19 cellular contexts compared by ENCODE assay signal in the genomic region with DNA sequence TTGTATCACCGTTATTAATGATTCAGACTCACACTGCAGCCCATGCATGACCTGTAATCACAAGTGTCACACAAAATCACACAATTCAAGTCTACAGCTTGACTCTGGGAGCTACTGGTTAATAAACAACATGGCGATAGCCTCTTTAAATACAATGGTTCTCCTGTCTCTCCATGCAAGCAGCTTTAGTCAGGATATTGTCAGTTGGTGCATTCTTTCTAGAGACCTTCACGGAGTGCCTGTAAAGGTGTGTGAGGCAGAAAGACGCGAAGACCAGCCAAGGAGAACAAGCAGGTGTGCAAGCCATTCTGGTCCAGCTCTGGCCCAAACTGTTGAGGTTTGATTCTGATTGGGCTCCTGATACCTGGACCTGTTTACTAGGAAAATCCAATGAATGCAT. TPM values are rescaled to one million over a fixed set of nuclear protein-coding genes. Genes with fewer than 3 reads are reported as not detected.
A peak's percentile ranks its signal among the peaks of the same experiment; 100 is the strongest.
DNase-seq lines count a peak whose midpoint lies in the region; ATAC-seq, FAIRE-seq and TF ChIP-seq lines count a peak whose summit lies in the region.
"Had no signal": no experiment of that assay in that cellular context is flagged by ENCODE, and none has a peak within 500 bp of the region (broad histone marks: within the 10 kb centered on the region; RNA-seq: fewer than 3 reads in every experiment).

No MANE protein-coding gene starts in this region.

- peaks cover 42% of the 10 kb centered on the region for H3K4me1 ChIP-seq in HepG2 (ENCODE audit: insufficient read depth, low read length)
- H3K4me1 ChIP-seq in right lobe of liver, result peaks cover 0 to 26% (median 12%) of the 10 kb centered on the region in 4 donors
- H3K4me1 ChIP-seq in DOHH2 (ENCODE audit: control insufficient read depth, low read length), result peaks cover 28% of the 10 kb centered on the region
- peaks cover 52 to 54% of the 10 kb centered on the region in 2 experiments for H3K4me1 ChIP-seq in neutrophil (ENCODE audit: control insufficient read depth in 1 of 2, insufficient read depth in 1 of 2, low read depth in 1 of 2, low read length in 1 of 2)

- no peak for TF ChIP-seq RAD21 in HepG2 (CRISPR knock-in tag; IDR thresholded peaks at IDR 0.05)

- H3K27me3 ChIP-seq in HepG2 (ENCODE audit: control insufficient read depth in 1 of 2, insufficient read depth in 2 of 2, low read length in 2 of 2) (no peaks in the 10 kb centered on the region), right lobe of liver (no peaks in the 10 kb centered on the region), DOHH2 (ENCODE audit: control insufficient read depth, low read length) (no peaks in the 10 kb centered on the region), neutrophil (no peaks in the 10 kb centered on the region)
- H3K27me3 ChIP-seq: BLaER1 treated with 17β-estradiol and CSF1 and Interleukin-3, amounts not matched to agents 10 nM and 100 nM had no signal

- H3K36me3 ChIP-seq in HepG2 (replicated peaks in 1 of 2; ENCODE audit: control insufficient read depth in 1 of 2, insufficient read depth in 2 of 2, low read length in 2 of 2) (no peaks in the 10 kb centered on the region), right lobe of liver (no peaks in the 10 kb centered on the region), DOHH2 (ENCODE audit: control insufficient read depth, low read length) (no peaks in the 10 kb centered on the region), neutrophil (no peaks in the 10 kb centered on the region)

- TF ChIP-seq POLR2A in HepG2 (IDR thresholded peaks at IDR 0.05; ENCODE audit: insufficient read depth in 1 of 2, low read depth in 2 of 2, low read length in 2 of 2) (no peak), right lobe of liver (IDR thresholded peaks at IDR 0.05) (no peak)

- in situ Hi-C loops in HepG2 (cut with HindIII; ENCODE audit: extremely low pct_ligation_motif_present, low pct_unique_long_range_greater_than_20kb), result no loop called here

- H3K4me2 ChIP-seq in HepG2 (ENCODE audit: low read depth, low read length) (peak overlapping the region; percentile 0; the same call in 1 of the 2 replicates), DOHH2 (ENCODE audit: low read length) (peak overlapping the region; percentile 34)

- BruUV-seq in HepG2 (replicated peaks; lab: Mats Ljungman, UMichigan), result no TSS peak

- H3K9me3 Mint-ChIP-seq in chondrocyte (ENCODE audit: low read depth), result no peaks in the 10 kb centered on the region
- H3K9me3 Mint-ChIP-seq: CD4-positive, CD25-positive, alpha-beta regulatory T cell; H9; IgD-negative memory B cell had no signal

- H3F3A ChIP-seq in DOHH2 (ENCODE audit: control insufficient read depth, insufficient read depth), result peaks cover 5% of the 10 kb centered on the region

- TF ChIP-seq EP300 in HepG2 (IDR thresholded peaks at IDR 0.05; ENCODE audit: low read depth in 2 of 2, low read length in 2 of 2), result no peak
- TF ChIP-seq EP300 in HepG2 (CRISPR knock-in tag; IDR thresholded peaks at IDR 0.05; ENCODE audit: borderline replicate concordance), result no peak

- H3K4me1 Mint-ChIP-seq in chondrocyte (ENCODE audit: low read depth), result peaks cover 10% of the 10 kb centered on the region

- H3K36me3 Mint-ChIP-seq in chondrocyte (ENCODE audit: low read depth), result no peaks in the 10 kb centered on the region

- H3K27ac ChIP-seq in HepG2 (ENCODE audit: extremely low read length, insufficient read depth, low read length), result peak overlapping the region; percentile 2
- no peak overlapping the region for H3K27ac ChIP-seq in right lobe of liver
- H3K27ac ChIP-seq in DOHH2 (ENCODE audit: low read depth, low read length), result no peak overlapping the region
- peak overlapping the region; percentile 96 for H3K27ac ChIP-seq in neutrophil
- H3K27ac ChIP-seq: BLaER1 treated with 17β-estradiol and CSF1 and Interleukin-3, amounts not matched to agents 10 nM and 100 nM; GM23248 had no signal

- intact Hi-C loops in HepG2 (cut with micrococcal nuclease; ENCODE audit: unreplicated experiment) (no loop called here), right lobe of liver (cut with DNase I) (no loop called here)

- H3K4me3 ChIP-seq in HepG2 (replicated peaks in 1 of 3; ENCODE audit: insufficient read depth in 1 of 3, low read depth in 2 of 3, low read length in 3 of 3), result no peak overlapping the region
- no peak overlapping the region for H3K4me3 ChIP-seq in right lobe of liver
- no peak overlapping the region for H3K4me3 ChIP-seq in DOHH2 (ENCODE audit: low read length)
- H3K4me3 ChIP-seq in neutrophil (ENCODE audit: low read depth in 1 of 2, low read length in 1 of 2), result no peak overlapping the region
- H3K4me3 ChIP-seq: BLaER1 treated with 17β-estradiol and CSF1 and Interleukin-3, amounts not matched to agents 10 nM and 100 nM; GM23248 had no signal

- CTCF ChIA-PET in HepG2 (lab: Yijun Ruan, JAX; ENCODE audit: low intra/inter-chr PET ratio, low total read pairs), result no interaction called here

- H3K9me3 ChIP-seq in HepG2 (ENCODE audit: low read length) (no peaks in the 10 kb centered on the region), right lobe of liver (no peaks in the 10 kb centered on the region), DOHH2 (ENCODE audit: control insufficient read depth, insufficient read depth, low read length) (no peaks in the 10 kb centered on the region), neutrophil (no peaks in the 10 kb centered on the region)
- H3K9me3 ChIP-seq: BLaER1 treated with 17β-estradiol and CSF1 and Interleukin-3, amounts not matched to agents 10 nM and 100 nM had no signal

- DNase-seq in HepG2 (ENCODE audit: low spot score), result peak; percentile 53
- no peak for DNase-seq in right lobe of liver
- peak; percentile 9 for DNase-seq in chondrocyte (ENCODE audit: low spot score)
- no peak for DNase-seq in H4 (ENCODE audit: low spot score)
- no peak for DNase-seq in T1000 (lab: John Stamatoyannopoulos, UW)
- no peak for DNase-seq in RPMI8226
- DNase-seq: CD4-positive, CD25-positive, alpha-beta regulatory T cell; DMS153; DMS79; GF-D8; GM23248; H9; KBM-7 had no signal

- ATAC-seq in HepG2 (no peak), right lobe of liver (no peak)

- no peak overlapping the region for H3K9ac ChIP-seq in HepG2 (ENCODE audit: insufficient read depth, low read depth, low read length)
- H3K9ac ChIP-seq: BLaER1 treated with 17β-estradiol and CSF1 and Interleukin-3, amounts not matched to agents 10 nM and 100 nM; GM23248 had no signal

- H3K79me2 ChIP-seq in HepG2 (ENCODE audit: insufficient read depth, low read length) (no peaks in the 10 kb centered on the region), DOHH2 (ENCODE audit: control insufficient read depth, low read length) (no peaks in the 10 kb centered on the region)

- no peak overlapping the region for H3K27ac Mint-ChIP-seq in chondrocyte (ENCODE audit: unreplicated experiment)
- H3K27ac Mint-ChIP-seq: B cell had no signal

- H3K27me3 Mint-ChIP-seq in chondrocyte (ENCODE audit: low read depth), result no peaks in the 10 kb centered on the region
- H3K27me3 Mint-ChIP-seq: B cell; CD4-positive, CD25-positive, alpha-beta regulatory T cell; IgD-negative memory B cell had no signal

- TF ChIP-seq CTCF in HepG2 (CRISPR knock-in tag; IDR thresholded peaks at IDR 0.05), result no peak
- TF ChIP-seq CTCF in right lobe of liver (IDR thresholded peaks at IDR 0.05), result no peak
- TF ChIP-seq CTCF in DOHH2 (IDR thresholded peaks at IDR 0.05; ENCODE audit: low read depth, low read length, poor library complexity, severe bottlenecking), result no peak
- no peak for TF ChIP-seq CTCF in chondrocyte (IDR thresholded peaks at IDR 0.05)
- no peak for TF ChIP-seq CTCF in neutrophil (IDR thresholded peaks at IDR 0.05)

- POLR2A ChIA-PET in HepG2 (lab: Yijun Ruan, JAX), result no interaction called here

- H3K9me2 ChIP-seq in DOHH2 (replicated peaks; ENCODE audit: control insufficient read depth, low read length), result no peaks in the 10 kb centered on the region

- H2AFZ ChIP-seq in HepG2 (ENCODE audit: low read length), result no peak overlapping the region
- H2AFZ ChIP-seq: GM23248 had no signal

- WGBS in HepG2 (ENCODE audit: low lambda C conversion rate), result 92% methylated on average over 5 of the region's 5 CpGs
- 95% methylated on average over 5 of the region's 5 CpGs for WGBS in right lobe of liver (ENCODE audit: insufficient coverage, low coverage, low lambda C conversion rate, missing lambda C conversion rate)

- FAIRE-seq in HepG2 (lab: Jason Lieb, UNC), result no peak
- FAIRE-seq: HTR-8/SVneo had no signal

- no peak overlapping the region for H3K4me3 Mint-ChIP-seq in chondrocyte (ENCODE audit: unreplicated experiment)
- H3K4me3 Mint-ChIP-seq: B cell; CD4-positive, CD25-positive, alpha-beta regulatory T cell; H9 had no signal

- H4K20me1 ChIP-seq in HepG2 (ENCODE audit: insufficient read depth, low read length), result no peaks in the 10 kb centered on the region
- no peaks in the 10 kb centered on the region for H4K20me1 ChIP-seq in DOHH2 (ENCODE audit: control insufficient read depth, insufficient read depth, low read depth, low read length)
- H4K20me1 ChIP-seq: BLaER1 treated with 17β-estradiol and CSF1 and Interleukin-3, amounts not matched to agents 10 nM and 100 nM had no signal

RNA-seq across cellular contexts. Expression of a gene that starts 40.0 kb away (rescaled TPM):
- total RNA-seq in HepG2 (2016; rRNA removed; fragmentation: Illumina TruSeq; extraction: Trizol) (32.4 and 42.4 TPM in 2 replicates), right lobe of liver (10 to 100 TPM; 41.5 to 74.2 (median 55.8) TPM), chondrocyte (129 to 161 TPM (median 155 TPM) in 3 replicates)
- 21.8 and 24.1 TPM in 2 replicates for total RNA-seq in HepG2 (2016; cell fraction: cytosol; rRNA removed; fragmentation: Illumina TruSeq; extraction: Trizol; ENCODE audit: low read depth)
- total RNA-seq in HepG2 (2016; cell fraction: insoluble cytoplasmic fraction; rRNA removed; fragmentation: Illumina TruSeq; extraction: Trizol), result 31.8 and 34.4 TPM in 2 replicates
- 34.0 and 40.7 TPM in 2 replicates for total RNA-seq in HepG2 (2016; cell fraction: membrane; rRNA removed; fragmentation: Illumina TruSeq; extraction: Trizol)
- 56.5 and 60.0 TPM in 2 replicates for total RNA-seq in HepG2 (2016; cell fraction: nucleus; rRNA removed; fragmentation: Illumina TruSeq; extraction: Trizol)
- polyA plus RNA-seq in HepG2 (2011; rRNA removed), result 64.7 and 70.2 TPM in 2 replicates
- polyA plus RNA-seq in HepG2 (2011; cell fraction: cytosol; rRNA removed), result 47.5 and 57.5 TPM in 2 replicates
- 59.1 and 68.8 TPM in 2 replicates for polyA plus RNA-seq in HepG2 (2011; cell fraction: nucleus; rRNA removed)
- 75.4 and 83.5 TPM in 2 replicates for polyA plus RNA-seq in HepG2 (2012)
- polyA plus RNA-seq in HepG2 (2016; cell fraction: cytosol; fragmentation: Illumina TruSeq; extraction: Trizol; ENCODE audit: low read depth), result 12.3 and 14.4 TPM in 2 replicates
- 34.1 and 37.2 TPM in 2 replicates for polyA plus RNA-seq in HepG2 (2016; cell fraction: insoluble cytoplasmic fraction; fragmentation: Illumina TruSeq; extraction: Trizol; ENCODE audit: low read depth)
- 22.0 and 25.1 TPM in 2 replicates for polyA plus RNA-seq in HepG2 (2016; cell fraction: membrane; fragmentation: Illumina TruSeq; extraction: Trizol; ENCODE audit: low read depth)
- polyA plus RNA-seq in HepG2 (2016; cell fraction: nucleus; fragmentation: Illumina TruSeq; extraction: Trizol; ENCODE audit: insufficient read depth, low read depth), result 26.9 and 29.4 TPM in 2 replicates
- 33.5 and 214 TPM in 2 replicates for polyA minus RNA-seq in HepG2 (2011; rRNA and poly(A)+ RNA removed; ENCODE audit: low replicate concordance)
- polyA minus RNA-seq in HepG2 (2011; cell fraction: cytosol; rRNA and poly(A)+ RNA removed), result 84.8 and 100 TPM in 2 replicates
- polyA minus RNA-seq in HepG2 (2011; cell fraction: nucleus; rRNA and poly(A)+ RNA removed), result 187 and 226 TPM in 2 replicates
- 5.2 and 12.2 TPM in 2 replicates for total RNA-seq in H4 (2014; rRNA removed; shearing (Covaris generic))

Comparison
In these comparisons a context has a peak if more than half of its experiments do, and no peak if none do; other contexts are left out.
1. DNase-seq: peak in HepG2 (single experiment) and chondrocyte (single experiment); none in right lobe of liver (0 of 3), H4 (single experiment), T1000 (single experiment) and RPMI8226 (single experiment).
2. H3K27ac ChIP-seq: peak in HepG2 (single experiment) and neutrophil (single experiment); none in right lobe of liver (0 of 3) and DOHH2 (single experiment).